ENCODE assay signal across 10 cellular contexts in the genomic region with DNA sequence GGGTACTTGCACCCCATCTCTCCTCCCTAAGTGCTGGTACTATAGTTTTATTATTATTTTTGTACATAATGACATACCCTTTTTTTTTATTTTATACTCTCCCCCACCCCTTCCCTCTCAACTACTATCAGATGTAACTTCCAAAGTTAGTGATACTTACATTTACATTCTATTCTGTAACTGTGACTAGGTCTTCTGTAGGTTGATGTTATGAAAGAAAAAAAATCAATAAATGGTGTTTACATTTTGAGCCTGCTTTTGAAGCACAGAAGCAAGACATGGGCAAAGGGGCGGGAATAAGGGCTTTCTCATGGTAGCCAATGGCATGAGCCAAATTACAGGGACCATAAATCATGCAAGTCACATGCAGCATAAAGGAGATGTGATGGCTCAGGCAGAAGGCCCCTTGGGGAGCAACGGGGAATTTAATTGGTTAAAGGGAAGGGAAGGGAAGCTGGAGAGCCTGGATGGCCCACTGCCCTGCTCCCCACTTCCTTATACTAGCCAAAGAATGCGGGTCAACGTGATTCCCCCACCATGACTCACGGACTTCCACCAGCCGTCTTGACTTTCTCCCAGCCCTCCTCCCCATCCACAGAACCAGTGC. TPM values are rescaled to one million over a fixed set of nuclear protein-coding genes. Genes with fewer than 3 reads are reported as not detected.
DNase-seq lines count a peak whose midpoint lies in the region; ATAC-seq, FAIRE-seq and TF ChIP-seq lines count a peak whose summit lies in the region.
"Had no signal": no experiment of that assay in that cellular context is flagged by ENCODE, and none has a peak within 500 bp of the region (broad histone marks: within the 10 kb centered on the region; RNA-seq: fewer than 3 reads in every experiment).

No MANE protein-coding gene starts in this region.

- H3K4me3 Mint-ChIP-seq in immature natural killer cell = peak overlapping the region in 2 of 5 donors; percentile 7 to 10

- peak overlapping the region in 4 of 6 donors; percentile 23 to 69 (median 44) for H3K27ac Mint-ChIP-seq in immature natural killer cell

- H3K9me3 Mint-ChIP-seq in immature natural killer cell = no peaks in the 10 kb centered on the region

- H3K36me3 ChIP-seq in A673 (ENCODE audit: insufficient read depth, low read length, poor library complexity, severe bottlenecking) = no peaks in the 10 kb centered on the region
- H3K36me3 ChIP-seq: breast epithelium had no signal

- peaks cover 44% of the 10 kb centered on the region for H3K4me1 ChIP-seq in A673 (ENCODE audit: insufficient read depth, low read length, poor library complexity, severe bottlenecking)

- FAIRE-seq in H54 (lab: Jason Lieb, UNC) = peak; percentile 87

- H3K36me3 Mint-ChIP-seq in immature natural killer cell = peaks cover 0 to 3% (median 0%) of the 10 kb centered on the region in 3 donors

- peak; percentile 84 for DNase-seq in A673 (ENCODE audit: low spot score)
- peak; percentile 93 for DNase-seq in H54 (ENCODE audit: insufficient read length, low spot score)
- DNase-seq in RPMI7951 (ENCODE audit: low read depth) = peak; percentile 90
- no peak for DNase-seq in immature natural killer cell
- DNase-seq in left lobe of liver (ENCODE audit: low spot score) = no peak
- DNase-seq in activated CD8-positive, alpha-beta memory T cell treated with anti-CD3 and anti-CD28 coated beads, Interleukin-2, amount 50 U/mL, for 48 hours = no peak
- DNase-seq in COLO829 (ENCODE audit: low spot score) = no peak
- DNase-seq: NCI-H526 had no signal

- CTCF ChIA-PET in A673 (lab: Charles Lee) = no interaction called here

- H3K4me1 Mint-ChIP-seq in immature natural killer cell = peaks cover 36 to 37% of the 10 kb centered on the region in 2 donors

- peaks cover 3 to 4% (median 3%) of the 10 kb centered on the region in 3 donors for H3K27me3 Mint-ChIP-seq in immature natural killer cell (ENCODE audit: low read depth in 3 of 3)

- intact Hi-C loops in A673 (cut with micrococcal nuclease; ENCODE audit: unreplicated experiment) = no loop called here

- ATAC-seq in GM18517 (IDR thresholded peaks at IDR 0.05; ENCODE audit: unreplicated experiment) (no peak), left lobe of liver (no peak)

- TF ChIP-seq CTCF in A673 (conservative IDR thresholded peaks at IDR 0.05; ENCODE audit: low read depth, low read length) = no peak

- POLR2A ChIA-PET in A673 (lab: Charles Lee; ENCODE audit: low non-redundant PET) = no interaction called here

- TF ChIP-seq POLR2A in H54 (IDR thresholded peaks at IDR 0.05; ENCODE audit: low read depth, low read length) = no peak

- H3K4me3 ChIP-seq in A673 (ENCODE audit: low read depth, low read length, poor library complexity, severe bottlenecking) = no peak overlapping the region
- H3K4me3 ChIP-seq: breast epithelium had no signal

- no peaks in the 10 kb centered on the region for H3K27me3 ChIP-seq in A673 (replicated peaks; ENCODE audit: insufficient read depth, low read depth, low read length, poor library complexity)
- H3K27me3 ChIP-seq: breast epithelium had no signal

- no peaks in the 10 kb centered on the region for H3K9me3 ChIP-seq in A673 (ENCODE audit: low read depth, low read length, poor library complexity, severe bottlenecking)
- H3K9me3 ChIP-seq: breast epithelium had no signal

- no TSS peak for BruUV-seq in A673 (replicated peaks; lab: Mats Ljungman, UMichigan)

- H3K27ac ChIP-seq in A673 (ENCODE audit: low read depth, low read length, poor library complexity, severe bottlenecking) = no peak overlapping the region

RNA-seq across cellular contexts. Expression of a gene that starts 2.4 kb away (rescaled TPM):
- total RNA-seq in A673 (2021) = 4.1 and 9.2 TPM in 2 replicates
- 19.4 and 20.4 TPM in 2 replicates for total RNA-seq in RPMI7951 (2014; rRNA removed; shearing (Covaris generic))
- 10 to 100 TPM in 1 of 3 donors, 1 to 10 TPM in 2; 4.8 to 11.1 (median 5.4) TPM for polyA plus RNA-seq in immature natural killer cell
- 56.1 TPM for total RNA-seq in left lobe of liver

RNA-seq across cellular contexts. Expression of a gene that starts 26.3 kb away (rescaled TPM):
- total RNA-seq in A673 (2021) = 177 and 178 TPM in 2 replicates
- 141 and 143 TPM in 2 replicates for total RNA-seq in RPMI7951 (2014; rRNA removed; shearing (Covaris generic))
- 10 to 100 TPM; 16.8 to 30.3 (median 23.9) TPM for polyA plus RNA-seq in immature natural killer cell
- total RNA-seq in left lobe of liver = 47.3 TPM

RNA-seq across cellular contexts. Expression of a gene that starts 45.0 kb away (rescaled TPM):
- total RNA-seq in A673 (2021) (0.17 TPM in 1 of 2 replicates, not detected in the other), left lobe of liver (12.4 TPM)
- total RNA-seq in RPMI7951 (2014; rRNA removed; shearing (Covaris generic)) = not detected in 2 replicates
- not detected for polyA plus RNA-seq in immature natural killer cell

RNA-seq across cellular contexts. Expression of a gene that starts 50.6 kb away (rescaled TPM):
- total RNA-seq in A673 (2021) = 31.9 and 44.0 TPM in 2 replicates
- total RNA-seq in RPMI7951 (2014; rRNA removed; shearing (Covaris generic)) = 10.6 and 14.3 TPM in 2 replicates
- polyA plus RNA-seq in immature natural killer cell = under 1 TPM in 2 of 3 donors, not detected in 1; 0.47 to 0.85 TPM
- total RNA-seq in left lobe of liver = 0.13 TPM

RNA-seq across cellular contexts. Expression of a gene that starts 50.7 kb away (rescaled TPM):
- total RNA-seq in A673 (2021) (85.6 and 89.4 TPM in 2 replicates), left lobe of liver (38.9 TPM)
- total RNA-seq in RPMI7951 (2014; rRNA removed; shearing (Covaris generic)) = 75.2 and 120 TPM in 2 replicates
- 10 to 100 TPM; 47.8 to 69.1 (median 49.4) TPM for polyA plus RNA-seq in immature natural killer cell

Comparison
In these comparisons a context has a peak if more than half of its experiments do, and no peak if none do; other contexts are left out.
1. DNase-seq: peak in A673 (single experiment), H54 (single experiment) and RPMI7951 (single experiment); none in immature natural killer cell (0 of 3), left lobe of liver (single experiment), activated CD8-positive, alpha-beta memory T cell treated with anti-CD3 and anti-CD28 coated beads, Interleukin-2, amount 50 U/mL, for 48 hours (single experiment) and COLO829 (single experiment).
2. RNA of a gene that starts 45.0 kb away (total RNA-seq): 12.4 TPM in left lobe of liver (single experiment); 0.17 TPM in A673 and not detected in RPMI7951; every median in the first group is over 10 times any median in the second.